In the genomic region with DNA sequence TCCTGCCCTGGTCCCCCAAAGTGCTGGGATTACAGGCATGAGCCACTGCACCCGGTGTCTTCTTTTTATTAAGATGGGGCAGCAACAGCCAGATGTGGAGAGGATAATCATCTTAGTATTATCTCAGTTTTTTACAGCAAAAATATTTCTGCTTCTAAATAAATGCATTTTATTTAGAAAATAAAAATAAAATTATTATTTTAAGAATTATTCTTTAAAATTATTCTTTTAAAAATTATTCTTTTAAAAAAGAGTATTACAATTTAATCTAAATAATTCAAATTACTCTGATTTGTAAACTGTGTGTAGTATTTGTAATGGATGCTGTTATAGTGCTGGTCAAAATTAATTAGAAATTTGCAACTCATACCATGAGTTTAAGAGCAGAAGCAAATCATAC, we compare ENCODE assay signal across 13 cellular contexts.
"Had no signal": no experiment of that assay in that cellular context is flagged by ENCODE, and none has a peak within 500 bp of the region (broad histone marks: within the 10 kb centered on the region; RNA-seq: fewer than 3 reads in every experiment).

No MANE protein-coding gene starts in this region.

- H3K9ac ChIP-seq: SK-N-SH had no signal

- DNase-seq: KG1, NCI-H1048, NCI-H187 treated with DMSO at 0.1 percent for 48 hours, NCI-H226, Right ventricle myocardium superior had no signal

- H3K4me3 ChIP-seq: adrenal gland, Peyer's patch, SJCRH30 had no signal

- H3K9me3 ChIP-seq: adrenal gland, Peyer's patch, SJCRH30, SK-N-SH had no signal

- H3K27me3 ChIP-seq: adrenal gland, Peyer's patch, SJCRH30 had no signal

- H3K4me1 ChIP-seq: SJCRH30 had no signal

- H3K4me3 Mint-ChIP-seq: activated B cell treated with CpG ODN at 0.5 μM for 24 hours; activated naive CD8-positive, alpha-beta T cell treated with anti-CD3 and anti-CD28 coated beads, Interleukin-2, amount 10 ng/mL, durations not matched to agents 7 days and 5 days had no signal

- H3K27me3 Mint-ChIP-seq: activated B cell treated with CpG ODN at 0.5 μM for 24 hours; activated naive CD8-positive, alpha-beta T cell treated with anti-CD3 and anti-CD28 coated beads, Interleukin-2, amount 10 ng/mL, durations not matched to agents 7 days and 5 days had no signal

- H3K27ac ChIP-seq: adrenal gland, Peyer's patch, RWPE1, SJCRH30 had no signal

- H3K4me2 ChIP-seq: SK-N-SH had no signal

- ATAC-seq: activated CD8-positive, alpha-beta T cell treated with anti-CD3 and anti-CD28 coated beads, Interleukin-2, amount 10 ng/mL, durations not matched to agents 7 days and 5 days had no signal

- H3K27ac Mint-ChIP-seq: activated B cell treated with CpG ODN at 0.5 μM for 24 hours; activated naive CD8-positive, alpha-beta T cell treated with anti-CD3 and anti-CD28 coated beads, Interleukin-2, amount 10 ng/mL, durations not matched to agents 7 days and 5 days had no signal

- H3K36me3 ChIP-seq: adrenal gland, Peyer's patch, SJCRH30 had no signal
